ENCODE assay signal across 27 cellular contexts in genomic region chr6:76706566-76706965, GRCh38.
"Had no signal": no experiment of that assay in that cellular context is flagged by ENCODE, and none has a peak within 500 bp of the region (broad histone marks: within the 10 kb centered on the region; RNA-seq: fewer than 3 reads in every experiment).

No MANE protein-coding gene starts in this region.

- H3K27ac ChIP-seq: neutrophil, pancreas, prostate gland, right lobe of liver, sigmoid colon, stomach, suprapubic skin, testis, tibial artery, upper lobe of right lung, uterus had no signal

- H3K27me3 ChIP-seq: neutrophil, pancreas, right lobe of liver, sigmoid colon, stomach, suprapubic skin, testis, tibial artery, upper lobe of right lung, uterus had no signal

- H3K4me1 ChIP-seq: pancreas, prostate gland, right lobe of liver, sigmoid colon, stomach, suprapubic skin, testis, upper lobe of right lung, uterus had no signal

- H3K4me3 ChIP-seq: pancreas, prostate gland, right lobe of liver, sigmoid colon, stomach, suprapubic skin, testis, tibial artery, upper lobe of right lung, uterus had no signal

- ATAC-seq: naive thymus-derived CD8-positive, alpha-beta T cell; natural killer cell treated with Interleukin-12 subunit alpha and Interleukin-12 subunit beta and Interleukin-15 and Interleukin-18, amount 100 ng/mL, for 72 hours; pancreas; right lobe of liver; stimulated activated effector memory CD8-positive, alpha-beta T cell treated with anti-CD3 and anti-CD28 coated beads, Interleukin-12 subunit alpha, Interleukin-12 subunit beta, amount 100 ng/mL, for 72 hours; stimulated activated naive B cell treated with anti-CD40 and anti-IgM and Interleukin-4, amounts not matched to agents 10 μg/mL and 1 μg/mL and 100 μg/mL, for 72 hours; upper lobe of right lung had no signal

- H3K9me3 ChIP-seq: neutrophil, pancreas, prostate gland, right lobe of liver, sigmoid colon, stomach, suprapubic skin, testis, tibial artery, upper lobe of right lung, uterus had no signal

- DNase-seq: naive B cell; naive thymus-derived CD8-positive, alpha-beta T cell; nephron progenitor cell; nucleus accumbens; pancreas; retina; right cardiac atrium; right lobe of liver; sigmoid colon; small intestine; stimulated activated CD4-positive, alpha-beta T cell treated with anti-CD3 and anti-CD28 coated beads, Interleukin-15, amount 100 ng/mL, for 24 hours; stimulated activated CD4-positive, alpha-beta T cell treated with anti-CD3 and anti-CD28 coated beads, Interleukin-2, amount 100 ng/mL, for 24 hours; stimulated activated CD4-positive, alpha-beta T cell treated with anti-CD3 and anti-CD28 coated beads, Interleukin-2, amount 100 ng/mL, for 48 hours; stimulated activated CD4-positive, alpha-beta T cell treated with anti-CD3 and anti-CD28 coated beads, Interleukin-4, amount 100 ng/mL, for 24 hours; stimulated activated naive B cell treated with anti-CD40 and anti-IgM and Interleukin-4, amounts not matched to agents 10 μg/mL and 1 μg/mL and 100 μg/mL, for 72 hours; stimulated activated naive CD4-positive, alpha-beta T cell treated with Interleukin-2 at 50 U/mL for 16 hours; stomach; substantia nigra; testis; tibial artery; upper lobe of right lung; uterus had no signal

- H3K36me3 ChIP-seq: neutrophil, pancreas, prostate gland, right lobe of liver, sigmoid colon, stomach, suprapubic skin, tibial artery, upper lobe of right lung, uterus had no signal
